ENCODE assay signal across 1 cellular context in the genomic region with DNA sequence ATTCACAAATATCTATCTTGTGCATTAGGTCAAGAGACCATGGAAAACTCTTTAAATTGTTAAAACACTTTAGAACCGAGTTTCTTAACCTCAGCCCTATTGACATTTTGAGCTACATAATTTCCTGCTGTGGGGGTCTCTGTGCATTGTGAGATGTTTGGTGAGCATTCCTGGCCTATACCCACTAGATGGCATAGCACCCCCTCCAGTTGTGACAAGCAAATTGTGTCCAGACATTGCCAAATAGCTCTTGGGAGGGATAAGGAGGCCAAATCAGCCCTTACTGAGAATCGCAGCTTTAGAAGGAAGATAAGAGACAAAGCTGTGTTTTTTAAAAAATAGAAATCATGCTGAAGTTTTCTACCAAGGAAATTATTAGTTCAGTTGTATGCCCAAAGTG.
TF ChIP-seq lines count a peak whose summit lies in the region.

No MANE protein-coding gene starts in this region.

TF ChIP-seq in SK-N-SH treated with all-trans-retinoic acid at 6 μM for 48 hours, 23 proteins besides CTCF, POLR2A, EP300 and RAD21 (continued from another document):
- TF ChIP-seq, protein P1, sequence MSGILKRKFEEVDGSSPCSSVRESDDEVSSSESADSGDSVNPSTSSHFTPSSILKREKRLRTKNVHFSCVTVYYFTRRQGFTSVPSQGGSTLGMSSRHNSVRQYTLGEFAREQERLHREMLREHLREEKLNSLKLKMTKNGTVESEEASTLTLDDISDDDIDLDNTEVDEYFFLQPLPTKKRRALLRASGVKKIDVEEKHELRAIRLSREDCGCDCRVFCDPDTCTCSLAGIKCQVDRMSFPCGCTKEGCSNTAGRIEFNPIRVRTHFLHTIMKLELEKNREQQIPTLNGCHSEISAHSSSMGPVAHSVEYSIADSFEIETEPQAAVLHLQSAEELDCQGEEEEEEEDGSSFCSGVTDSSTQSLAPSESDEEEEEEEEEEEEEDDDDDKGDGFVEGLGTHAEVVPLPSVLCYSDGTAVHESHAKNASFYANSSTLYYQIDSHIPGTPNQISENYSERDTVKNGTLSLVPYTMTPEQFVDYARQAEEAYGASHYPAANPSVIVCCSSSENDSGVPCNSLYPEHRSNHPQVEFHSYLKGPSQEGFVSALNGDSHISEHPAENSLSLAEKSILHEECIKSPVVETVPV (CRISPR knock-in tag; IDR thresholded peaks at IDR 0.05) = no peak
- TF ChIP-seq SNAI2 (CRISPR knock-in tag; IDR thresholded peaks at IDR 0.05) (no peak), ISL1 (CRISPR knock-in tag; IDR thresholded peaks at IDR 0.05) (no peak), ZFP30 (CRISPR knock-in tag; IDR thresholded peaks at IDR 0.05) (no peak), ARNTL (CRISPR knock-in tag; IDR thresholded peaks at IDR 0.05; ENCODE audit: borderline replicate concordance, low read depth) (no peak)
